In the genomic region with DNA sequence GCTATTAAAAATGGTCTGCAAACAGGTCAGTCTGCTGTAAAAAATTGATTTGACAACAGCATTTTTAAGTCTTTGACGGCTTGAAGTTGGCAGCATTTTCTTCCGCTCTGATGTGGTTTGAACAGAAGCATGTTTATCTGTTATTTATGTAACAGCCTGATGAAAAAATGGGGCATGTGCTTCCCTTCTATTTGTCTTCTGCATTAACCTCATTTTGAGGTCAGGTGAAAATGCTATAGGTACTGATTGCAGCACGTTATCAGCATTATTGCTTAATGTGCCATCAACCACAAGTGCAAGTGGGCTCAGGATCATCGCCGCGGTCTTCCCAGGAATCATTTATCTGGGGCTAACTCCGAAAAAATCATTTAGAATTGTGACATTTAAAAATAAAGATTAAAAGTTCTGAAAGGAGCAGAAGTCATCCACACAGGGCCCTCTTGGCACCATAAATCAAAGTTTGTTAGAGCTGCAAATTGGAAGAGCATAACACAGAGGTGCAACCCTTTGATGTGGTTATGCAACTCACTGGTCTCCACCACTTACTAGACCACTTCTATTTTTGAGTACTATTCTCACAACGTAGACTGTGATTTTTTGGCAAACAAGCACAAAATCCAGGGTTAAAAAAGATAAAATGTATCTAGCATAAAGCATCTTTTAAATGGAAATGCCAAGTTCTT, we compare ENCODE assay signal across 15 cellular contexts.
DNase-seq lines count a peak whose midpoint lies in the region; ATAC-seq and TF ChIP-seq lines count a peak whose summit lies in the region.
"Had no signal": no experiment of that assay in that cellular context is flagged by ENCODE, and none has a peak within 500 bp of the region (broad histone marks: within the 10 kb centered on the region; RNA-seq: fewer than 3 reads in every experiment).

No MANE protein-coding gene starts in this region.

- intact Hi-C loops in lower lobe of right lung (cut with DNase I) (no loop called here), vagina (cut with DNase I) (no loop called here)

- ATAC-seq in HG03442 (IDR thresholded peaks at IDR 0.05; ENCODE audit: unreplicated experiment) (peak; percentile 46), lower lobe of right lung (peak; percentile 69 to 80), GM21528 (IDR thresholded peaks at IDR 0.05; ENCODE audit: low FRiP score, unreplicated experiment) (no peak)
- ATAC-seq: heart left ventricle had no signal

- DNase-seq in GM12865 (ENCODE audit: low read depth): peak; percentile 56
- peak; percentile 44 for DNase-seq in T-helper 22 cell (ENCODE audit: low read depth)
- DNase-seq in lower lobe of right lung: no peak
- DNase-seq in putamen (ENCODE audit: low spot score): no peak
- DNase-seq in medulla oblongata (ENCODE audit: extremely low spot score): no peak
- no peak for DNase-seq in vagina (ENCODE audit: extremely low spot score in 2 of 2)
- DNase-seq: activated CD4-positive, alpha-beta T cell treated with anti-CD3 and anti-CD28 coated beads, Interleukin-2, amount 50 U/mL, for 4 hours; AML-193; heart left ventricle; kidney; NCI-H2227 treated with DMSO at 0.1 percent for 48 hours; nucleus accumbens; small intestine had no signal

- TF ChIP-seq POLR2A in vagina (IDR thresholded peaks at IDR 0.05): no peak

- no peak overlapping the region for H3K4me3 ChIP-seq in GM12865 (ENCODE audit: low read depth, low read length)
- H3K4me3 ChIP-seq in lower lobe of right lung: no peak overlapping the region
- H3K4me3 ChIP-seq in vagina: no peak overlapping the region
- H3K4me3 ChIP-seq: heart left ventricle had no signal

- H3K9me3 ChIP-seq in lower lobe of right lung (no peaks in the 10 kb centered on the region), vagina (no peaks in the 10 kb centered on the region)

- TF ChIP-seq CTCF in GM12865 (IDR thresholded peaks at IDR 0.05; ENCODE audit: insufficient read depth, low read depth, low read length, missing control alignments) (no peak), lower lobe of right lung (IDR thresholded peaks at IDR 0.05) (no peak), vagina (IDR thresholded peaks at IDR 0.05) (no peak)

- H3K4me1 ChIP-seq in lower lobe of right lung: peaks cover 14% of the 10 kb centered on the region
- H3K4me1 ChIP-seq in vagina: no peaks in the 10 kb centered on the region

- H3K36me3 ChIP-seq in lower lobe of right lung (no peaks in the 10 kb centered on the region), vagina (no peaks in the 10 kb centered on the region)
- H3K36me3 ChIP-seq: heart left ventricle had no signal

- H3K27me3 ChIP-seq in lower lobe of right lung (ENCODE audit: low read depth) (no peaks in the 10 kb centered on the region), vagina (no peaks in the 10 kb centered on the region)
- H3K27me3 ChIP-seq: heart left ventricle had no signal

- no peak overlapping the region for H3K27ac ChIP-seq in lower lobe of right lung
- H3K27ac ChIP-seq in vagina: no peak overlapping the region
- H3K27ac ChIP-seq: heart left ventricle had no signal

Comparison
In these comparisons a context has a peak if more than half of its experiments do, and no peak if none do; other contexts are left out.
1. DNase-seq: peak in GM12865 (single experiment) and T-helper 22 cell (single experiment); none in lower lobe of right lung (single experiment), putamen (single experiment), medulla oblongata (single experiment) and vagina (0 of 2).